12 cellular contexts compared by ENCODE assay signal in the genomic region with DNA sequence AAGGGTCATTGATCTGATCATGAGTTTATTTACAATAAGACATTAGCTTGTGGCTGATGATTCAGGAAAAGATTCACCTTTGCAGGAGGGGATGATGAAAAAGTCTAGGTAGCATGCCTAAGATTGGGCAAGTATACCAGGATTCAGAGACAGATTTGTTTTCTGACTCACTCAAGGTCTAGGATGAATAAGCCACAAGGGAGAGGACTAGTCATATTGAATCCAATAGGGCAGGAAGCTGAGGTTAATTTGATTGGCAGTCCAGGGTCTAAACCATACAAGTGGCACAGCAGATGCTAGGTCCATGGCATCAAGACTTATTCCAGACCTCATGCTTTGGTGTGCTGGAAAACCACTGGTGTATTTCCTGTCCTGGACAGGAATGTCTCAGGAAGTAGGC.
DNase-seq lines count a peak whose midpoint lies in the region; ATAC-seq and TF ChIP-seq lines count a peak whose summit lies in the region.
"Had no signal": no experiment of that assay in that cellular context is flagged by ENCODE, and none has a peak within 500 bp of the region (broad histone marks: within the 10 kb centered on the region; RNA-seq: fewer than 3 reads in every experiment).

No MANE protein-coding gene starts in this region.

- H3K79me2 ChIP-seq in PC-9 (ENCODE audit: low read depth) = no peaks in the 10 kb centered on the region

- H3K9me2 ChIP-seq in PC-9 (ENCODE audit: insufficient read depth) = no peaks in the 10 kb centered on the region

- H3K4me1 ChIP-seq in PC-9 (replicated peaks; ENCODE audit: insufficient read depth) = no peaks in the 10 kb centered on the region
- H3K4me1 ChIP-seq: gastroesophageal sphincter had no signal

- in situ Hi-C loops in astrocyte of the spinal cord (cut with HindIII; ENCODE audit: low sequenced_read_pairs) = no loop called here

- POLR2A ChIA-PET in PC-9 (lab: Charles Lee; ENCODE audit: unreplicated experiment) = no interaction called here

- ATAC-seq in GM21528 (IDR thresholded peaks at IDR 0.05; ENCODE audit: low FRiP score, unreplicated experiment) = peak; percentile 81
- peak; percentile 81 for ATAC-seq in HG03159 (IDR thresholded peaks at IDR 0.05; ENCODE audit: unreplicated experiment)
- ATAC-seq: gastroesophageal sphincter had no signal

- no peaks in the 10 kb centered on the region for H4K20me1 ChIP-seq in PC-9 (ENCODE audit: insufficient read depth)

- no peaks in the 10 kb centered on the region for H3F3A ChIP-seq in PC-9 (ENCODE audit: insufficient read depth, low read depth)

- H3K27ac ChIP-seq in substantia nigra (ENCODE audit: low read depth, low read length, poor library complexity, severe bottlenecking) = no peak overlapping the region
- no peak overlapping the region for H3K27ac ChIP-seq in PC-9
- H3K27ac ChIP-seq: gastroesophageal sphincter had no signal

- no TSS peak for BruUV-seq in PC-9 (replicated peaks; lab: Mats Ljungman, UMichigan)

- CTCF ChIA-PET in PC-9 (lab: Charles Lee) = no interaction called here

- H3K27me3 ChIP-seq in PC-9 (ENCODE audit: insufficient read depth, low read depth) = no peaks in the 10 kb centered on the region
- H3K27me3 ChIP-seq: gastroesophageal sphincter had no signal

- no peak overlapping the region for H3K4me3 ChIP-seq in astrocyte of the spinal cord (ENCODE audit: low read depth, low read length)
- no peak overlapping the region for H3K4me3 ChIP-seq in PC-9
- H3K4me3 ChIP-seq: gastroesophageal sphincter had no signal

- no peak overlapping the region for H2AFZ ChIP-seq in PC-9

- TF ChIP-seq CTCF in astrocyte of the spinal cord (IDR thresholded peaks at IDR 0.05; ENCODE audit: low read depth, low read length) (no peak), PC-9 (conservative IDR thresholded peaks at IDR 0.05) (no peak)

- intact Hi-C loops in PC-9 (cut with micrococcal nuclease; ENCODE audit: unreplicated experiment) = no loop called here

- no peaks in the 10 kb centered on the region for H3K9me3 ChIP-seq in PC-9 (ENCODE audit: insufficient read depth, low read depth)

- no peaks in the 10 kb centered on the region for H3K36me3 ChIP-seq in PC-9 (ENCODE audit: low read depth)
- H3K36me3 ChIP-seq: gastroesophageal sphincter had no signal

- peak; percentile 96 for DNase-seq in ELR (ENCODE audit: low read depth)
- peak; percentile 71 for DNase-seq in astrocyte of the spinal cord (ENCODE audit: low read depth, low spot score)
- no peak for DNase-seq in substantia nigra (lab: John Stamatoyannopoulos, UW)
- DNase-seq in anterior cingulate cortex (lab: John Stamatoyannopoulos, UW) = no peak
- DNase-seq in PC-9 = no peak
- DNase-seq in activated effector memory CD4-positive, alpha-beta T cell treated with anti-CD3 and anti-CD28 coated beads, Interleukin-2, amount 50 U/mL, for 16 hours = no peak
- DNase-seq: activated CD4-positive, CD25-positive, alpha-beta regulatory T cell treated with anti-CD3 and anti-CD28 coated beads, Interleukin-2, amount 50 U/mL, for 72 hours; C1 segment of cervical spinal cord; stimulated activated CD4-positive, alpha-beta T cell treated with anti-CD3 and anti-CD28 coated beads, Interleukin-4, amount 100 ng/mL, for 4 hours had no signal

- H3K4me2 ChIP-seq in PC-9 = no peak overlapping the region

Comparison
In these comparisons a context has a peak if more than half of its experiments do, and no peak if none do; other contexts are left out.
1. DNase-seq: peak in ELR (single experiment) and astrocyte of the spinal cord (single experiment); none in substantia nigra (0 of 49), anterior cingulate cortex (0 of 58), PC-9 (0 of 2) and activated effector memory CD4-positive, alpha-beta T cell treated with anti-CD3 and anti-CD28 coated beads, Interleukin-2, amount 50 U/mL, for 16 hours (single experiment).